In the genomic region with DNA sequence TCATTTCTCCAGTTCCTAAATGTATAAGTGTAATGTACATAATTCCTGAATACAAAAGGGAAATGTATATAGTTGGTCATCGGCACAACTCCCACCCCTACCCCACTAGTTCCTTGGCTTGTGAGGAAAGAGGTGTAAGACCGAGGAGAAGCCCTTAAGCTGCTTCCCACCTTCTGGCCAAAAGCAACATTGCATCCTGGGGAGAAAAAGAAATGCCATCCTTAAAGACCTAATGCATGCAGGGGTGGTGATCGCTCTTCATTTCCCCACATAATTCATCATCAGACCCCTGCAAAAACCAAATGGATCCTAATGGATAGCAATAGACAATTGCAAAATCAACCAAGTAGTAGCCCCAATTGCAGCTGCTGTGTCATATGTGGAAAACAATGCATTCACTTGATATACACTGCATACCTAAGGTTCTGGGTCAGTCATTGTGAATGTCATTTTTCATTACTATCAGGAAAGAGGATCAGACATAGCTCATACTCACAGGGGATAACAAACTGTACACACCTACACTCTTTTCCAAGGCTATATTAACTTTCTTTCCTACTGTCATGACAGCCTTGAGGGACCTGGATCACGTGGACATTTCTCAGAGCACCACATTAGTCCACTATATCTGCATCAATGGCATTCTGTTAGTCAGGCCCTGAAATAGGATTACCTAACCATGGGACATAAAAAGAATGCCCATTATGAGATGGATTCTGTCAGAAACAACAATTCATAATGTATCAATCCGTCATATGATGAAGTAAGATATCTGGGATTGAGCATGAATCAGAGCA, we compare ENCODE assay signal across 24 cellular contexts. TPM values are rescaled to one million over a fixed set of nuclear protein-coding genes. Genes with fewer than 3 reads are reported as not detected.
DNase-seq lines count a peak whose midpoint lies in the region; ATAC-seq and TF ChIP-seq lines count a peak whose summit lies in the region.
"Had no signal": no experiment of that assay in that cellular context is flagged by ENCODE, and none has a peak within 500 bp of the region (broad histone marks: within the 10 kb centered on the region; RNA-seq: fewer than 3 reads in every experiment).

No MANE protein-coding gene starts in this region.

- H3K9ac ChIP-seq in HCT116 (ENCODE audit: low read length), result no peak overlapping the region
- no peak overlapping the region for H3K9ac ChIP-seq in PC-3 (ENCODE audit: low read length)

- H3K36me3 Mint-ChIP-seq in mesothelial cell of epicardium, result peaks cover 3% of the 10 kb centered on the region
- H3K36me3 Mint-ChIP-seq: activated naive CD8-positive, alpha-beta T cell treated with anti-CD3 and anti-CD28 coated beads for 36 hours; naive thymus-derived CD8-positive, alpha-beta T cell had no signal

- TF ChIP-seq RAD21 in HCT116 (IDR thresholded peaks at IDR 0.05; ENCODE audit: low read depth), result no peak

- H3K4me3 ChIP-seq in HCT116 (replicated peaks in 1 of 2; ENCODE audit: low read depth in 1 of 2, low read length in 2 of 2) (no peak overlapping the region), choroid plexus epithelial cell (ENCODE audit: low read depth, low read length) (no peak overlapping the region), PC-3 (ENCODE audit: low read length) (no peak overlapping the region)
- H3K4me3 ChIP-seq: esophagus muscularis mucosa, SJSA1, upper lobe of left lung had no signal

- H3K27ac ChIP-seq in C4-2B (no peak overlapping the region), HCT116 (ENCODE audit: low read depth, low read length) (no peak overlapping the region), PC-3 (ENCODE audit: low read length) (no peak overlapping the region)
- H3K27ac ChIP-seq: esophagus muscularis mucosa, HL-60, SJSA1, upper lobe of left lung had no signal

- H3K4me1 ChIP-seq in HCT116 (ENCODE audit: control insufficient read depth in 1 of 2, insufficient read depth in 2 of 2, low read length in 2 of 2) (no peaks in the 10 kb centered on the region), PC-3 (ENCODE audit: insufficient read depth, low read length) (no peaks in the 10 kb centered on the region)
- H3K4me1 ChIP-seq: esophagus muscularis mucosa, SJSA1, upper lobe of left lung had no signal

- RAD21 ChIA-PET in HCT116 (lab: Charles Lee; ENCODE audit: low non-redundant PET in 1 of 2, low total read pairs in 2 of 2, uncharacterized antibody in 2 of 2, unreplicated experiment in 2 of 2), result no interaction called here

- DNase-seq in HCT116 (ENCODE audit: low read depth, low spot score) (no peak), choroid plexus epithelial cell (ENCODE audit: low read depth) (peak; percentile 9), iPS-NIHi7 (ENCODE audit: extremely low spot score) (peak; percentile 33), PC-3 (no peak), mesothelial cell of epicardium (ENCODE audit: low spot score in 2 of 2, unreplicated experiment in 2 of 2) (no peak), NCI-H1417 (lab: John Stamatoyannopoulos, UW) (no peak), T1000 (lab: John Stamatoyannopoulos, UW) (no peak)
- DNase-seq: activated B cell treated with CpG ODN at 0.5 μM for 24 hours; activated CD4-positive, alpha-beta T cell treated with anti-CD3 and anti-CD28 coated beads, Interleukin-2, amount 50 U/mL, for 48 hours; activated naive CD8-positive, alpha-beta T cell treated with anti-CD3 and anti-CD28 coated beads for 36 hours; DMS79 treated with DMSO at 0.1 percent for 48 hours; effector CD4-positive, alpha-beta T cell; naive thymus-derived CD8-positive, alpha-beta T cell; NCI-H1105; NCI-H2081 treated with DMSO at 0.1 percent for 48 hours; NCI-H446; right cardiac atrium; stimulated activated naive CD8-positive, alpha-beta T cell treated with anti-CD3 and anti-CD28 coated beads, Interleukin-15, amount 100 ng/mL, for 72 hours; upper lobe of left lung had no signal

- H3K4me3 Mint-ChIP-seq in mesothelial cell of epicardium, result no peak overlapping the region
- H3K4me3 Mint-ChIP-seq: activated B cell treated with CpG ODN at 0.5 μM for 24 hours; activated naive CD8-positive, alpha-beta T cell treated with anti-CD3 and anti-CD28 coated beads for 36 hours; B cell; naive thymus-derived CD8-positive, alpha-beta T cell; stimulated activated naive CD8-positive, alpha-beta T cell treated with anti-CD3 and anti-CD28 coated beads, Interleukin-15, amount 100 ng/mL, for 72 hours had no signal

- H4K20me1 ChIP-seq in HCT116 (ENCODE audit: insufficient read depth) (no peaks in the 10 kb centered on the region), PC-3 (ENCODE audit: low read length) (no peaks in the 10 kb centered on the region)

- H3K9me2 ChIP-seq in HCT116 (ENCODE audit: insufficient read depth) (no peaks in the 10 kb centered on the region), PC-3 (replicated peaks; ENCODE audit: low read length) (no peaks in the 10 kb centered on the region)

- ATAC-seq in HCT116 (peak; percentile 57; the same call in 1 of the 2 replicates), PC-3 (no peak)
- ATAC-seq: naive thymus-derived CD8-positive, alpha-beta T cell; right cardiac atrium; stimulated activated naive CD8-positive, alpha-beta T cell treated with anti-CD3 and anti-CD28 coated beads, Interleukin-15, amount 100 ng/mL, for 72 hours had no signal

- H3K36me3 ChIP-seq in HCT116 (ENCODE audit: control insufficient read depth in 1 of 2, insufficient read depth in 2 of 2, low read length in 2 of 2) (no peaks in the 10 kb centered on the region), PC-3 (ENCODE audit: low read depth, low read length) (no peaks in the 10 kb centered on the region)
- H3K36me3 ChIP-seq: esophagus muscularis mucosa, SJSA1, upper lobe of left lung had no signal

- H2AFZ ChIP-seq in HCT116 (ENCODE audit: low read depth, low read length, poor library complexity, severe bottlenecking), result no peak overlapping the region
- no peak overlapping the region for H2AFZ ChIP-seq in PC-3 (ENCODE audit: low read length)

- H3K79me2 ChIP-seq in HCT116 (ENCODE audit: insufficient read depth, low read length), result no peaks in the 10 kb centered on the region
- no peaks in the 10 kb centered on the region for H3K79me2 ChIP-seq in PC-3 (ENCODE audit: low read length)

- H3K27ac Mint-ChIP-seq in mesothelial cell of epicardium, result no peak overlapping the region
- H3K27ac Mint-ChIP-seq: activated B cell treated with CpG ODN at 0.5 μM for 24 hours; activated naive CD8-positive, alpha-beta T cell treated with anti-CD3 and anti-CD28 coated beads for 36 hours; B cell; naive thymus-derived CD8-positive, alpha-beta T cell; stimulated activated naive CD8-positive, alpha-beta T cell treated with anti-CD3 and anti-CD28 coated beads, Interleukin-15, amount 100 ng/mL, for 72 hours had no signal

- CTCF ChIA-PET in HCT116 (lab: Charles Lee), result no interaction called here
- CTCF ChIA-PET in PC-3 (lab: Charles Lee), result interaction anchor here (0.6 kb wide), 1 partner anchor 10 kb away, joined by 6 read pairs; no protein-coding TSS in a partner anchor

- H3F3A ChIP-seq in PC-3 (ENCODE audit: low read length, unreplicated experiment), result no peaks in the 10 kb centered on the region

- TF ChIP-seq POLR2A in HCT116 (IDR thresholded peaks at IDR 0.05; ENCODE audit: borderline replicate concordance, extremely low read depth, insufficient read depth, insufficient read length), result no peak

- H3K9me3 Mint-ChIP-seq in mesothelial cell of epicardium, result peaks cover 5% of the 10 kb centered on the region
- H3K9me3 Mint-ChIP-seq: activated B cell treated with CpG ODN at 0.5 μM for 24 hours; activated naive CD8-positive, alpha-beta T cell treated with anti-CD3 and anti-CD28 coated beads for 36 hours; stimulated activated naive CD8-positive, alpha-beta T cell treated with anti-CD3 and anti-CD28 coated beads, Interleukin-15, amount 100 ng/mL, for 72 hours had no signal

- H3K4me1 Mint-ChIP-seq in mesothelial cell of epicardium, result no peaks in the 10 kb centered on the region
- H3K4me1 Mint-ChIP-seq: activated B cell treated with CpG ODN at 0.5 μM for 24 hours; activated naive CD8-positive, alpha-beta T cell treated with anti-CD3 and anti-CD28 coated beads for 36 hours; B cell; naive thymus-derived CD8-positive, alpha-beta T cell; stimulated activated naive CD8-positive, alpha-beta T cell treated with anti-CD3 and anti-CD28 coated beads, Interleukin-15, amount 100 ng/mL, for 72 hours had no signal

- intact Hi-C loops in HCT116 (cut with micrococcal nuclease) (no loop called here), PC-3 (cut with micrococcal nuclease) (no loop called here)

- POLR2A ChIA-PET in HCT116 (lab: Charles Lee) (no interaction called here), PC-3 (lab: Charles Lee; ENCODE audit: unreplicated experiment) (no interaction called here)

- H3K9me3 ChIP-seq in HCT116 (ENCODE audit: control insufficient read depth in 1 of 2, insufficient read depth in 1 of 2, low read depth in 1 of 2, low read length in 2 of 2) (no peaks in the 10 kb centered on the region), PC-3 (ENCODE audit: low read length) (no peaks in the 10 kb centered on the region)
- H3K9me3 ChIP-seq: esophagus muscularis mucosa, SJSA1, upper lobe of left lung had no signal

- TF ChIP-seq CTCF in C4-2B (conservative IDR thresholded peaks at IDR 0.05) (peak; percentile 19; the same call in 1 of the 2 replicates), HCT116 (IDR thresholded peaks at IDR 0.05 in 2 of 3, conservative IDR thresholded peaks at IDR 0.05 in 1 of 3; ENCODE audit: borderline replicate concordance in 1 of 3, insufficient read depth in 1 of 3, low read depth in 2 of 3, low read length in 2 of 3) (peak in 2 of 3 experiments; percentile 35 to 44; a peak in 3 of 6 replicates), choroid plexus epithelial cell (conservative IDR thresholded peaks at IDR 0.05; ENCODE audit: low read depth, low read length) (peak; percentile 44), PC-3 (conservative IDR thresholded peaks at IDR 0.05; ENCODE audit: low read depth, low read length) (no peak; the same call in 1 of the 2 replicates), mesothelial cell of epicardium (IDR thresholded peaks at IDR 0.05; ENCODE audit: unreplicated experiment) (no peak)

- BruUV-seq in HCT116 (replicated peaks; lab: Mats Ljungman, UMichigan) (no TSS peak), PC-3 (replicated peaks; lab: Mats Ljungman, UMichigan) (no TSS peak)

- H3K27me3 Mint-ChIP-seq in mesothelial cell of epicardium (ENCODE audit: low read depth), result no peaks in the 10 kb centered on the region
- H3K27me3 Mint-ChIP-seq: activated naive CD8-positive, alpha-beta T cell treated with anti-CD3 and anti-CD28 coated beads for 36 hours; stimulated activated naive CD8-positive, alpha-beta T cell treated with anti-CD3 and anti-CD28 coated beads, Interleukin-15, amount 100 ng/mL, for 72 hours had no signal

- H3K27me3 ChIP-seq in HCT116 (ENCODE audit: insufficient read depth, low read length), result no peaks in the 10 kb centered on the region
- H3K27me3 ChIP-seq in PC-3 (ENCODE audit: low read length), result no peaks in the 10 kb centered on the region
- H3K27me3 ChIP-seq: esophagus muscularis mucosa, SJSA1, upper lobe of left lung had no signal

- H3K4me2 ChIP-seq in HCT116 (ENCODE audit: low read length) (no peak overlapping the region), PC-3 (ENCODE audit: low read length) (no peak overlapping the region)

RNA-seq across cellular contexts. Expression of a gene that starts 31.7 kb away (rescaled TPM):
- total RNA-seq in HCT116 (2021; ENCODE audit: unreplicated experiment), result 26.8 TPM
- 17.7 and 19.8 TPM in 2 replicates for polyA plus RNA-seq in HCT116 (2012)
- 13.2 and 14.7 TPM in 2 replicates for total RNA-seq in PC-3 (2014; rRNA removed)
- total RNA-seq in mesothelial cell of epicardium, result 25.8 to 30.3 TPM (median 27.7 TPM) in 3 replicates

Comparison
In these comparisons a context has a peak if more than half of its experiments do, and no peak if none do; other contexts are left out.
1. CTCF ChIP-seq: peak in C4-2B (single experiment), HCT116 (2 of 3) and choroid plexus epithelial cell (single experiment); none in PC-3 (single experiment) and mesothelial cell of epicardium (single experiment).
2. DNase-seq: peak in choroid plexus epithelial cell (single experiment) and iPS-NIHi7 (single experiment); none in HCT116 (single experiment), PC-3 (single experiment), mesothelial cell of epicardium (0 of 2), NCI-H1417 (0 of 3) and T1000 (single experiment).